Comparison of ENCODE assay signal across 9 cellular contexts in the genomic region with DNA sequence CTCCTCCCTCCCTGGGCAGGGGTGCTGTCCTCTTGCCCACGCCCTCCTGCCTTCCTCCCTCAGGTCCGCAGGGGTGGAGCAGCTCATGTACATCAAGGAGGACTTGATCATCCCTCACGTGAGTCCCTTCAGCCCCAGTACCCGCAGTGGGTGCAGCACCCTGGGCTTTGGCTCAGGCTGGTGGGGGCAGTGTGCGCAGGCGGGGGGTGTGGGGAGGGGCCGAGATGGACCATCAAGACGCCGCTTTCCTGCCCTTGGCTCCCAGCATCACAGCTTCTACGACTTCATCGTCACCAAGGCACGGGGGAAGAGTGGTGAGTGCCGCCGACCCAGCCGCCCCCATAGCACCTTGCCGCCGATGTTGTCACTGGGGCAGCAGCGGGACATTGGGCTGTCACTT.
"Had no signal": no experiment of that assay in that cellular context is flagged by ENCODE, and none has a peak within 500 bp of the region (broad histone marks: within the 10 kb centered on the region; RNA-seq: fewer than 3 reads in every experiment).

No MANE protein-coding gene starts in this region.

- ATAC-seq: HCT116 had no signal

- FAIRE-seq: HTR-8/SVneo had no signal

- H3K4me3 ChIP-seq: GM23248, HAP-1 had no signal

- DNase-seq: GM23248, GOT3, H7, HFFc6, IMR-90, KBM-7 had no signal

- H3K9me3 Mint-ChIP-seq: HFFc6 had no signal

- H3K9me3 ChIP-seq: HAP-1 had no signal

- H3K4me3 Mint-ChIP-seq: HFFc6 had no signal

- H3K9ac ChIP-seq: GM23248 had no signal

- H3K27ac Mint-ChIP-seq: HFFc6 had no signal

- H2AFZ ChIP-seq: GM23248 had no signal

- H3K27ac ChIP-seq: GM23248 had no signal
